ENCODE assay signal across 1 cellular context in the genomic region with DNA sequence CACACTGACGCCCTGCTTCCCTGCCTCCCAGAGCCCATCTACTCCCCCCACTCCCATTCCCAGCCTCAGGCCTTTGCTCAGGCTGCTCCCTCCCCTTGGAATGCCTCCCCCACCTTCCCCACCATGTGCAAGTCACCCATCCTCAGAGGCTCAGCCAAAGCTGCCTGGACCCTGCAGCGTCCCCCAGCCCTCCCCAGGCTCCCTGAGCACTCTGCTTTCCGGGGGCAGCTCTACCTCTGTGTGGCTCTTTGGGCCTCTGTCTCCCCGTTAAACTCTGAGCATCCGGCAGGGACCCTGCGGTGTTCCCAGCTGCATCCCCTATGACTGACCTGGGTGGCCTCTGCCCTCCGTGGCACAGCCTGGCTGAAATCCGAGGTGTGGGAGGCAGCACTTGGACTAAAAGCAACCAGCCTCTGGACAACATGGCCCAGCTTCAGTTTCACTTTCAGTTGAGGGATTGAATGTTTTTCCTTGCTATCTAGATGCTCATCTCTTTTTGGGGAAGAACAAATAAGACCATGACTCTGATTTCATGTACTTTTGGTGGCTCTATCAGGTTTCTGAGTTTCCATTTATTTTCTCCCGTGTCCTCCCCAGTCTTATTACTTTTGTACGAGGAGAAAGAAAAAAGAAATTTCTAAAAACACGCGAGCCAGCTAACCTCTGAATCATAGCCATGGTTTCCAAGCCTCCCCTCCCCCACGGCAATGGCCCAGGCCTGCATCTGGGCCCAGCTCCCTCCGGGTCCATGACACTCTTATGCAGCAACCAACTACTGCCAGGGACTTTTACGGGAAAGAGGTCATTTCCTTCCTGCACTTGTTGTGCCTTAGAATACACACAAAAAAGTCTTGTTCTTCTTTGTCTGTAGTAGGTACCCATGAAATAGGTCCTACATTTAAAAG.
TF ChIP-seq lines count a peak whose summit lies in the region.

No MANE protein-coding gene starts in this region.

TF ChIP-seq in HepG2, 621 proteins besides CTCF, POLR2A, EP300 and RAD21 (continued from another document and continues in another):
- TF ChIP-seq, protein P1, sequence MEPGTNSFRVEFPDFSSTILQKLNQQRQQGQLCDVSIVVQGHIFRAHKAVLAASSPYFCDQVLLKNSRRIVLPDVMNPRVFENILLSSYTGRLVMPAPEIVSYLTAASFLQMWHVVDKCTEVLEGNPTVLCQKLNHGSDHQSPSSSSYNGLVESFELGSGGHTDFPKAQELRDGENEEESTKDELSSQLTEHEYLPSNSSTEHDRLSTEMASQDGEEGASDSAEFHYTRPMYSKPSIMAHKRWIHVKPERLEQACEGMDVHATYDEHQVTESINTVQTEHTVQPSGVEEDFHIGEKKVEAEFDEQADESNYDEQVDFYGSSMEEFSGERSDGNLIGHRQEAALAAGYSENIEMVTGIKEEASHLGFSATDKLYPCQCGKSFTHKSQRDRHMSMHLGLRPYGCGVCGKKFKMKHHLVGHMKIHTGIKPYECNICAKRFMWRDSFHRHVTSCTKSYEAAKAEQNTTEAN (CRISPR knock-in tag; conservative IDR thresholded peaks at IDR 0.05) = no peak
- no peak for TF ChIP-seq ZNF451 (CRISPR knock-in tag; IDR thresholded peaks at IDR 0.05)
- TF ChIP-seq, protein P2, sequence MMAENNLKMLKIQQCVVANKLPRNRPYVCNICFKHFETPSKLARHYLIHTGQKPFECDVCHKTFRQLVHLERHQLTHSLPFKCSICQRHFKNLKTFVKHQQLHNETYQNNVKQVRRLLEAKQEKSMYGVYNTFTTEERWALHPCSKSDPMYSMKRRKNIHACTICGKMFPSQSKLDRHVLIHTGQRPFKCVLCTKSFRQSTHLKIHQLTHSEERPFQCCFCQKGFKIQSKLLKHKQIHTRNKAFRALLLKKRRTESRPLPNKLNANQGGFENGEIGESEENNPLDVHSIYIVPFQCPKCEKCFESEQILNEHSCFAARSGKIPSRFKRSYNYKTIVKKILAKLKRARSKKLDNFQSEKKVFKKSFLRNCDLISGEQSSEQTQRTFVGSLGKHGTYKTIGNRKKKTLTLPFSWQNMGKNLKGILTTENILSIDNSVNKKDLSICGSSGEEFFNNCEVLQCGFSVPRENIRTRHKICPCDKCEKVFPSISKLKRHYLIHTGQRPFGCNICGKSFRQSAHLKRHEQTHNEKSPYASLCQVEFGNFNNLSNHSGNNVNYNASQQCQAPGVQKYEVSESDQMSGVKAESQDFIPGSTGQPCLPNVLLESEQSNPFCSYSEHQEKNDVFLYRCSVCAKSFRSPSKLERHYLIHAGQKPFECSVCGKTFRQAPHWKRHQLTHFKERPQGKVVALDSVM (CRISPR knock-in tag; IDR thresholded peaks at IDR 0.05) = no peak
- no peak for TF ChIP-seq IKZF4 (CRISPR knock-in tag; IDR thresholded peaks at IDR 0.05; ENCODE audit: borderline replicate concordance, low read depth, not compliant biosample characterization)
- TF ChIP-seq, protein P3, sequence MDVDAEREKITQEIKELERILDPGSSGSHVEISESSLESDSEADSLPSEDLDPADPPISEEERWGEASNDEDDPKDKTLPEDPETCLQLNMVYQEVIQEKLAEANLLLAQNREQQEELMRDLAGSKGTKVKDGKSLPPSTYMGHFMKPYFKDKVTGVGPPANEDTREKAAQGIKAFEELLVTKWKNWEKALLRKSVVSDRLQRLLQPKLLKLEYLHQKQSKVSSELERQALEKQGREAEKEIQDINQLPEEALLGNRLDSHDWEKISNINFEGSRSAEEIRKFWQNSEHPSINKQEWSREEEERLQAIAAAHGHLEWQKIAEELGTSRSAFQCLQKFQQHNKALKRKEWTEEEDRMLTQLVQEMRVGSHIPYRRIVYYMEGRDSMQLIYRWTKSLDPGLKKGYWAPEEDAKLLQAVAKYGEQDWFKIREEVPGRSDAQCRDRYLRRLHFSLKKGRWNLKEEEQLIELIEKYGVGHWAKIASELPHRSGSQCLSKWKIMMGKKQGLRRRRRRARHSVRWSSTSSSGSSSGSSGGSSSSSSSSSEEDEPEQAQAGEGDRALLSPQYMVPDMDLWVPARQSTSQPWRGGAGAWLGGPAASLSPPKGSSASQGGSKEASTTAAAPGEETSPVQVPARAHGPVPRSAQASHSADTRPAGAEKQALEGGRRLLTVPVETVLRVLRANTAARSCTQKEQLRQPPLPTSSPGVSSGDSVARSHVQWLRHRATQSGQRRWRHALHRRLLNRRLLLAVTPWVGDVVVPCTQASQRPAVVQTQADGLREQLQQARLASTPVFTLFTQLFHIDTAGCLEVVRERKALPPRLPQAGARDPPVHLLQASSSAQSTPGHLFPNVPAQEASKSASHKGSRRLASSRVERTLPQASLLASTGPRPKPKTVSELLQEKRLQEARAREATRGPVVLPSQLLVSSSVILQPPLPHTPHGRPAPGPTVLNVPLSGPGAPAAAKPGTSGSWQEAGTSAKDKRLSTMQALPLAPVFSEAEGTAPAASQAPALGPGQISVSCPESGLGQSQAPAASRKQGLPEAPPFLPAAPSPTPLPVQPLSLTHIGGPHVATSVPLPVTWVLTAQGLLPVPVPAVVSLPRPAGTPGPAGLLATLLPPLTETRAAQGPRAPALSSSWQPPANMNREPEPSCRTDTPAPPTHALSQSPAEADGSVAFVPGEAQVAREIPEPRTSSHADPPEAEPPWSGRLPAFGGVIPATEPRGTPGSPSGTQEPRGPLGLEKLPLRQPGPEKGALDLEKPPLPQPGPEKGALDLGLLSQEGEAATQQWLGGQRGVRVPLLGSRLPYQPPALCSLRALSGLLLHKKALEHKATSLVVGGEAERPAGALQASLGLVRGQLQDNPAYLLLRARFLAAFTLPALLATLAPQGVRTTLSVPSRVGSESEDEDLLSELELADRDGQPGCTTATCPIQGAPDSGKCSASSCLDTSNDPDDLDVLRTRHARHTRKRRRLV (CRISPR knock-in tag; IDR thresholded peaks at IDR 0.05) = no peak
- no peak for TF ChIP-seq ZNF570 (CRISPR knock-in tag; IDR thresholded peaks at IDR 0.05; ENCODE audit: borderline replicate concordance)
- TF ChIP-seq, protein P4, sequence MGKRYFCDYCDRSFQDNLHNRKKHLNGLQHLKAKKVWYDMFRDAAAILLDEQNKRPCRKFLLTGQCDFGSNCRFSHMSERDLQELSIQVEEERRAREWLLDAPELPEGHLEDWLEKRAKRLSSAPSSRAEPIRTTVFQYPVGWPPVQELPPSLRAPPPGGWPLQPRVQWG (CRISPR knock-in tag; IDR thresholded peaks at IDR 0.05; ENCODE audit: borderline replicate concordance, low read depth) = no peak
- TF ChIP-seq, protein P5, sequence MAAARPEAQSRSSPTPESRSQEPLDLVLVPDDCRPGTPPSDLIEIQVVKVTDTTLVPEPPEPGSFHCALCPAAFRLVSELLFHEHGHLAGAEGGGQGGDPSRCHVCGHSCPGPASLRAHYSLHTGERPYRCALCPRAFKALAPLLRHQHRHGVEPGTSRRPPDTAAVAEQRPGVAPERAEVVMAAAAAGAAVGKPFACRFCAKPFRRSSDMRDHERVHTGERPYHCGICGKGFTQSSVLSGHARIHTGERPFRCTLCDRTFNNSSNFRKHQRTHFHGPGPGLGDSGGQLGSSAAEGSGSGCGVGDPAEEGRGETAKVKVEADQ (CRISPR knock-in tag; IDR thresholded peaks at IDR 0.05; ENCODE audit: borderline replicate concordance) = no peak
- TF ChIP-seq KLF13 (CRISPR knock-in tag; IDR thresholded peaks at IDR 0.05) = no peak
- TF ChIP-seq ZNF225 (CRISPR knock-in tag; IDR thresholded peaks at IDR 0.05) = no peak
- TF ChIP-seq TCF7L2 (IDR thresholded peaks at IDR 0.05; ENCODE audit: low read depth, low read length) = no peak
- TF ChIP-seq ZNF652 (CRISPR knock-in tag; IDR thresholded peaks at IDR 0.05; ENCODE audit: borderline replicate concordance, low read depth) = no peak
- TF ChIP-seq, protein P6, sequence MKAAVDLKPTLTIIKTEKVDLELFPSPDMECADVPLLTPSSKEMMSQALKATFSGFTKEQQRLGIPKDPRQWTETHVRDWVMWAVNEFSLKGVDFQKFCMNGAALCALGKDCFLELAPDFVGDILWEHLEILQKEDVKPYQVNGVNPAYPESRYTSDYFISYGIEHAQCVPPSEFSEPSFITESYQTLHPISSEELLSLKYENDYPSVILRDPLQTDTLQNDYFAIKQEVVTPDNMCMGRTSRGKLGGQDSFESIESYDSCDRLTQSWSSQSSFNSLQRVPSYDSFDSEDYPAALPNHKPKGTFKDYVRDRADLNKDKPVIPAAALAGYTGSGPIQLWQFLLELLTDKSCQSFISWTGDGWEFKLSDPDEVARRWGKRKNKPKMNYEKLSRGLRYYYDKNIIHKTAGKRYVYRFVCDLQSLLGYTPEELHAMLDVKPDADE (CRISPR knock-in tag; IDR thresholded peaks at IDR 0.05) = no peak
- no peak for TF ChIP-seq CBFB (CRISPR knock-in tag; IDR thresholded peaks at IDR 0.05)
- TF ChIP-seq ZNF501 (CRISPR knock-in tag; IDR thresholded peaks at IDR 0.05) = peak; percentile 33; the same call in 1 of the 2 replicates
- TF ChIP-seq NR2F2 (IDR thresholded peaks at IDR 0.05; ENCODE audit: borderline replicate concordance, low read depth) = no peak; the same call in 1 of the 2 replicates
- no peak for TF ChIP-seq TOE1 (CRISPR knock-in tag; IDR thresholded peaks at IDR 0.05)
- TF ChIP-seq ZNF143 (CRISPR knock-in tag; IDR thresholded peaks at IDR 0.05) = no peak
- no peak for TF ChIP-seq CBX5 (CRISPR knock-in tag; IDR thresholded peaks at IDR 0.05; ENCODE audit: borderline replicate concordance)
- TF ChIP-seq, protein P7, sequence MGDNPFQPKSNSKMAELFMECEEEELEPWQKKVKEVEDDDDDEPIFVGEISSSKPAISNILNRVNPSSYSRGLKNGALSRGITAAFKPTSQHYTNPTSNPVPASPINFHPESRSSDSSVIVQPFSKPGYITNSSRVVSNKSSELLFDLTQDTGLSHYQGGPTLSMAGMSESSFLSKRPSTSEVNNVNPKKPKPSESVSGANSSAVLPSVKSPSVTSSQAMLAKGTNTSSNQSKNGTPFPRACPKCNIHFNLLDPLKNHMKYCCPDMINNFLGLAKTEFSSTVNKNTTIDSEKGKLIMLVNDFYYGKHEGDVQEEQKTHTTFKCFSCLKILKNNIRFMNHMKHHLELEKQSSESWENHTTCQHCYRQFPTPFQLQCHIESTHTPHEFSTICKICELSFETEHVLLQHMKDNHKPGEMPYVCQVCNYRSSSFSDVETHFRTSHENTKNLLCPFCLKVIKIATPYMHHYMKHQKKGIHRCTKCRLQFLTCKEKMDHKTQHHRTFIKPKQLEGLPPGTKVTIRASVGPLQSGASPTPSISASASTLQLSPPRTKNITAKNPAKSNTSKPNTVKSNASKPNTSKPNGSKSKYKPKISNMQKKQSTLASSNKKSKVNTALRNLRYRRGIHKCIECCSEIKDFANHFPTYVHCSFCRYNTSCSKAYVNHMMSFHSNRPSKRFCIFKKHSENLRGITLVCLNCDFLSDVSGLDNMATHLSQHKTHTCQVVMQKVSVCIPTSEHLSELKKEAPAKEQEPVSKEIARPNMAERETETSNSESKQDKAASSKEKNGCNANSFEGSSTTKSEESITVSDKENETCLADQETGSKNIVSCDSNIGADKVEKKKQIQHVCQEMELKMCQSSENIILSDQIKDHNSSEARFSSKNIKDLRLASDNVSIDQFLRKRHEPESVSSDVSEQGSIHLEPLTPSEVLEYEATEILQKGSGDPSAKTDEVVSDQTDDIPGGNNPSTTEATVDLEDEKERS (CRISPR knock-in tag; IDR thresholded peaks at IDR 0.05) = no peak
- TF ChIP-seq ZNF724P (CRISPR knock-in tag; IDR thresholded peaks at IDR 0.05; ENCODE audit: borderline replicate concordance) = no peak
- TF ChIP-seq, protein P8, sequence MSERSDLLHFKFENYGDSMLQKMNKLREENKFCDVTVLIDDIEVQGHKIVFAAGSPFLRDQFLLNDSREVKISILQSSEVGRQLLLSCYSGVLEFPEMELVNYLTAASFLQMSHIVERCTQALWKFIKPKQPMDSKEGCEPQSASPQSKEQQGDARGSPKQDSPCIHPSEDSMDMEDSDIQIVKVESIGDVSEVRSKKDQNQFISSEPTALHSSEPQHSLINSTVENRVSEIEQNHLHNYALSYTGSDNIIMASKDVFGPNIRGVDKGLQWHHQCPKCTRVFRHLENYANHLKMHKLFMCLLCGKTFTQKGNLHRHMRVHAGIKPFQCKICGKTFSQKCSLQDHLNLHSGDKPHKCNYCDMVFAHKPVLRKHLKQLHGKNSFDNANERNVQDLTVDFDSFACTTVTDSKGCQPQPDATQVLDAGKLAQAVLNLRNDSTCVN (CRISPR knock-in tag; IDR thresholded peaks at IDR 0.05; ENCODE audit: borderline replicate concordance) = no peak
- TF ChIP-seq, protein P9, sequence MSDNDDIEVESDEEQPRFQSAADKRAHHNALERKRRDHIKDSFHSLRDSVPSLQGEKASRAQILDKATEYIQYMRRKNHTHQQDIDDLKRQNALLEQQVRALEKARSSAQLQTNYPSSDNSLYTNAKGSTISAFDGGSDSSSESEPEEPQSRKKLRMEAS (IDR thresholded peaks at IDR 0.05) = peak; percentile 17; the same call in 1 of the 2 replicates
- no peak for TF ChIP-seq ZNF552 (CRISPR knock-in tag; IDR thresholded peaks at IDR 0.05; ENCODE audit: borderline replicate concordance)
- no peak for TF ChIP-seq PAWR (CRISPR knock-in tag; IDR thresholded peaks at IDR 0.05; ENCODE audit: borderline replicate concordance)
- TF ChIP-seq ZMYM4 (CRISPR knock-in tag; IDR thresholded peaks at IDR 0.05) = 0 out of 2 replicates have a peak, but pooled peaks have one; percentile 20
- TF ChIP-seq, protein P10, sequence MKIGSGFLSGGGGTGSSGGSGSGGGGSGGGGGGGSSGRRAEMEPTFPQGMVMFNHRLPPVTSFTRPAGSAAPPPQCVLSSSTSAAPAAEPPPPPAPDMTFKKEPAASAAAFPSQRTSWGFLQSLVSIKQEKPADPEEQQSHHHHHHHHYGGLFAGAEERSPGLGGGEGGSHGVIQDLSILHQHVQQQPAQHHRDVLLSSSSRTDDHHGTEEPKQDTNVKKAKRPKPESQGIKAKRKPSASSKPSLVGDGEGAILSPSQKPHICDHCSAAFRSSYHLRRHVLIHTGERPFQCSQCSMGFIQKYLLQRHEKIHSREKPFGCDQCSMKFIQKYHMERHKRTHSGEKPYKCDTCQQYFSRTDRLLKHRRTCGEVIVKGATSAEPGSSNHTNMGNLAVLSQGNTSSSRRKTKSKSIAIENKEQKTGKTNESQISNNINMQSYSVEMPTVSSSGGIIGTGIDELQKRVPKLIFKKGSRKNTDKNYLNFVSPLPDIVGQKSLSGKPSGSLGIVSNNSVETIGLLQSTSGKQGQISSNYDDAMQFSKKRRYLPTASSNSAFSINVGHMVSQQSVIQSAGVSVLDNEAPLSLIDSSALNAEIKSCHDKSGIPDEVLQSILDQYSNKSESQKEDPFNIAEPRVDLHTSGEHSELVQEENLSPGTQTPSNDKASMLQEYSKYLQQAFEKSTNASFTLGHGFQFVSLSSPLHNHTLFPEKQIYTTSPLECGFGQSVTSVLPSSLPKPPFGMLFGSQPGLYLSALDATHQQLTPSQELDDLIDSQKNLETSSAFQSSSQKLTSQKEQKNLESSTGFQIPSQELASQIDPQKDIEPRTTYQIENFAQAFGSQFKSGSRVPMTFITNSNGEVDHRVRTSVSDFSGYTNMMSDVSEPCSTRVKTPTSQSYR (CRISPR knock-in tag; IDR thresholded peaks at IDR 0.05; ENCODE audit: borderline replicate concordance) = peak; percentile 96
- TF ChIP-seq KLF11 (CRISPR knock-in tag; IDR thresholded peaks at IDR 0.05) = no peak
- TF ChIP-seq, protein P11, sequence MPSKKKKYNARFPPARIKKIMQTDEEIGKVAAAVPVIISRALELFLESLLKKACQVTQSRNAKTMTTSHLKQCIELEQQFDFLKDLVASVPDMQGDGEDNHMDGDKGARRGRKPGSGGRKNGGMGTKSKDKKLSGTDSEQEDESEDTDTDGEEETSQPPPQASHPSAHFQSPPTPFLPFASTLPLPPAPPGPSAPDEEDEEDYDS (CRISPR knock-in tag; IDR thresholded peaks at IDR 0.05) = 0 out of 2 replicates have a peak, but pooled peaks have one; percentile 8
- no peak for TF ChIP-seq ZNF251 (CRISPR knock-in tag; IDR thresholded peaks at IDR 0.05)
- TF ChIP-seq HNRNPUL1 (IDR thresholded peaks at IDR 0.05; ENCODE audit: low read depth, low read length) = no peak
- no peak for TF ChIP-seq ZNF878 (CRISPR knock-in tag; IDR thresholded peaks at IDR 0.05)
